1 cellular context compared by ENCODE assay signal in the genomic region with DNA sequence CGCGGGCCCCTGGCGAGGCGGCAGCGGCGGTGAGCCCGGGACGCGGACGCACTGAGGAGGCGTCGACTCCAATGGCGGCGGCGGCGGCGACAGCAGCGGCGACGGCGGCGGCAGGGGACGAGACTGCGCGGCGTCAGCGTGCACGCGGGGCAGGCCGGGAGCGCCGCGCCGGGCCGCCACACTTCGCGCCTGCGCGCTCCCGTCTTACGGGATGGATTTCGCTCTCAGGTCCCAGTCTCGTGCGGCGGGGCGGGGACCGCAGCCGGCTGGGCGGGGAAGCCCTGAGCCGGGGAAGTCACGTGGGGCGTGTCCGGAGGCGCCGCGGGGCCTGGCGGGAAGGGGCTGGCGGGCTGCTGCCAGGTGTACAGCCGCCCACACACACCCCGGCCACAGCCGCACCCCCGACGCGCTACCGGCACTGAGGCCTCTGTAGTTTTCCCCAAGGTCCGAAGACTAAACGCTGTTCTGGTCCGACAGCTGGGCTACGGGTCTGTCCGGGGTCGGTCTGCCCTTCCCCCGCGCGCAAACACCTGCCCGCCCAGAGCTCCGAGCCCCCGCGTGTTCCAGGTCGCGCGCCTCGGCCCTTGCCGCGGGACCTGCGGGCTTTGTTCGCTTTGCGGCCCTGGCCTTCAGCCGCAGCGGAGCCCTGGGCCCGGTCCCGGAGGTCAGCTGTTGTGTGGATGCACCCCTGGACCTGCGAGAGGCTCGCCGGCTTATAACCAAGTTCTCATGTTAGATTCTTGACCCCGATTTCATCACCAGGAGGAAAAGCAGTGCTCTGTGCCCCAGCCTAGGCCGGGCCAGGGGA.
A peak's percentile ranks its signal among the peaks of the same experiment; 100 is the strongest.
TF ChIP-seq lines count a peak whose summit lies in the region.

A gene (minus strand): TSS at position 91 of the 808 bp plus-strand sequence. CDS start 239 bp downstream, outside the sequence.

TF ChIP-seq in K562, 482 proteins besides CTCF, POLR2A, EP300 and RAD21 (continued from another document and continues in another):
- TF ChIP-seq, protein P1, sequence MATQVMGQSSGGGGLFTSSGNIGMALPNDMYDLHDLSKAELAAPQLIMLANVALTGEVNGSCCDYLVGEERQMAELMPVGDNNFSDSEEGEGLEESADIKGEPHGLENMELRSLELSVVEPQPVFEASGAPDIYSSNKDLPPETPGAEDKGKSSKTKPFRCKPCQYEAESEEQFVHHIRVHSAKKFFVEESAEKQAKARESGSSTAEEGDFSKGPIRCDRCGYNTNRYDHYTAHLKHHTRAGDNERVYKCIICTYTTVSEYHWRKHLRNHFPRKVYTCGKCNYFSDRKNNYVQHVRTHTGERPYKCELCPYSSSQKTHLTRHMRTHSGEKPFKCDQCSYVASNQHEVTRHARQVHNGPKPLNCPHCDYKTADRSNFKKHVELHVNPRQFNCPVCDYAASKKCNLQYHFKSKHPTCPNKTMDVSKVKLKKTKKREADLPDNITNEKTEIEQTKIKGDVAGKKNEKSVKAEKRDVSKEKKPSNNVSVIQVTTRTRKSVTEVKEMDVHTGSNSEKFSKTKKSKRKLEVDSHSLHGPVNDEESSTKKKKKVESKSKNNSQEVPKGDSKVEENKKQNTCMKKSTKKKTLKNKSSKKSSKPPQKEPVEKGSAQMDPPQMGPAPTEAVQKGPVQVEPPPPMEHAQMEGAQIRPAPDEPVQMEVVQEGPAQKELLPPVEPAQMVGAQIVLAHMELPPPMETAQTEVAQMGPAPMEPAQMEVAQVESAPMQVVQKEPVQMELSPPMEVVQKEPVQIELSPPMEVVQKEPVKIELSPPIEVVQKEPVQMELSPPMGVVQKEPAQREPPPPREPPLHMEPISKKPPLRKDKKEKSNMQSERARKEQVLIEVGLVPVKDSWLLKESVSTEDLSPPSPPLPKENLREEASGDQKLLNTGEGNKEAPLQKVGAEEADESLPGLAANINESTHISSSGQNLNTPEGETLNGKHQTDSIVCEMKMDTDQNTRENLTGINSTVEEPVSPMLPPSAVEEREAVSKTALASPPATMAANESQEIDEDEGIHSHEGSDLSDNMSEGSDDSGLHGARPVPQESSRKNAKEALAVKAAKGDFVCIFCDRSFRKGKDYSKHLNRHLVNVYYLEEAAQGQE (CRISPR knock-in tag; IDR thresholded peaks at IDR 0.05; ENCODE audit: low read depth) = peak; percentile 53; the same call in 1 of the 2 replicates
- TF ChIP-seq MCM7 (IDR thresholded peaks at IDR 0.05) (no peak), FOXJ3 (CRISPR knock-in tag; IDR thresholded peaks at IDR 0.05) (no peak), RHOXF2B (CRISPR knock-in tag; conservative IDR thresholded peaks at IDR 0.05) (no peak), TOE1 (IDR thresholded peaks at IDR 0.05; ENCODE audit: borderline replicate concordance) (peak; percentile 96), TOE1 (CRISPR knock-in tag; IDR thresholded peaks at IDR 0.05; ENCODE audit: borderline replicate concordance, low read depth) (no peak), IFI16 (CRISPR knock-in tag; IDR thresholded peaks at IDR 0.05) (no peak), TBP (optimal IDR thresholded peaks at IDR 0.05; ENCODE audit: low read depth, low read length) (peak; percentile 43), ZNF551 (CRISPR knock-in tag; IDR thresholded peaks at IDR 0.05) (no peak), MAFF (IDR thresholded peaks at IDR 0.05; ENCODE audit: low read length) (no peak), SNRNP70 (optimal IDR thresholded peaks at IDR 0.05; ENCODE audit: low read depth, low read length) (no peak), PHF20 (IDR thresholded peaks at IDR 0.05; ENCODE audit: partially characterized antibody) (peak; percentile 68), FUS (optimal IDR thresholded peaks at IDR 0.05; ENCODE audit: low read depth, low read length) (peak; percentile 12), MECOM (CRISPR knock-in tag; IDR thresholded peaks at IDR 0.05) (no peak), TSC22D4 (tag; IDR thresholded peaks at IDR 0.05) (no peak), ELF2 (CRISPR knock-in tag; IDR thresholded peaks at IDR 0.05) (no peak), NFE2 (IDR thresholded peaks at IDR 0.05; ENCODE audit: low read depth) (no peak), MCM2 (IDR thresholded peaks at IDR 0.05; ENCODE audit: low read depth) (no peak), RFX7 (CRISPR knock-in tag; IDR thresholded peaks at IDR 0.05) (no peak), ZNF584 (CRISPR knock-in tag; IDR thresholded peaks at IDR 0.05; ENCODE audit: low read depth) (no peak), ZFP30 (CRISPR knock-in tag; IDR thresholded peaks at IDR 0.05; ENCODE audit: borderline replicate concordance) (no peak), ZNF165 (CRISPR knock-in tag; IDR thresholded peaks at IDR 0.05; ENCODE audit: borderline replicate concordance) (no peak), NCOA2 (IDR thresholded peaks at IDR 0.05; ENCODE audit: partially characterized antibody in 2 of 2) (no peak), MEIS2 (IDR thresholded peaks at IDR 0.05; ENCODE audit: partially characterized antibody) (peak; percentile 68), BHLHE40 (IDR thresholded peaks at IDR 0.05; ENCODE audit: low read length) (peak; percentile 98), ZNF197 (CRISPR knock-in tag; IDR thresholded peaks at IDR 0.05; ENCODE audit: low read depth) (0 out of 2 replicates have a peak, but pooled peaks have one; percentile 51), L3MBTL2 (IDR thresholded peaks at IDR 0.05) (peak; percentile 96), ZNF431 (CRISPR knock-in tag; IDR thresholded peaks at IDR 0.05) (0 out of 2 replicates have a peak, but pooled peaks have one; percentile 27), HMGN3 (IDR thresholded peaks at IDR 0.05; ENCODE audit: borderline replicate concordance, extremely low read depth, insufficient read length, low read depth, low read length) (peak; percentile 80), RBM17 (IDR thresholded peaks at IDR 0.05; ENCODE audit: borderline replicate concordance, low read depth, low read length) (no peak), NFXL1 (CRISPR knock-in tag; IDR thresholded peaks at IDR 0.05) (0 out of 2 replicates have a peak, but pooled peaks have one; percentile 42), SMAD4 (CRISPR knock-in tag; conservative IDR thresholded peaks at IDR 0.05) (peak; percentile 83; the same call in 1 of the 2 replicates), KAT7 (CRISPR knock-in tag; IDR thresholded peaks at IDR 0.05; ENCODE audit: borderline replicate concordance) (no peak)
- TF ChIP-seq, protein P2, sequence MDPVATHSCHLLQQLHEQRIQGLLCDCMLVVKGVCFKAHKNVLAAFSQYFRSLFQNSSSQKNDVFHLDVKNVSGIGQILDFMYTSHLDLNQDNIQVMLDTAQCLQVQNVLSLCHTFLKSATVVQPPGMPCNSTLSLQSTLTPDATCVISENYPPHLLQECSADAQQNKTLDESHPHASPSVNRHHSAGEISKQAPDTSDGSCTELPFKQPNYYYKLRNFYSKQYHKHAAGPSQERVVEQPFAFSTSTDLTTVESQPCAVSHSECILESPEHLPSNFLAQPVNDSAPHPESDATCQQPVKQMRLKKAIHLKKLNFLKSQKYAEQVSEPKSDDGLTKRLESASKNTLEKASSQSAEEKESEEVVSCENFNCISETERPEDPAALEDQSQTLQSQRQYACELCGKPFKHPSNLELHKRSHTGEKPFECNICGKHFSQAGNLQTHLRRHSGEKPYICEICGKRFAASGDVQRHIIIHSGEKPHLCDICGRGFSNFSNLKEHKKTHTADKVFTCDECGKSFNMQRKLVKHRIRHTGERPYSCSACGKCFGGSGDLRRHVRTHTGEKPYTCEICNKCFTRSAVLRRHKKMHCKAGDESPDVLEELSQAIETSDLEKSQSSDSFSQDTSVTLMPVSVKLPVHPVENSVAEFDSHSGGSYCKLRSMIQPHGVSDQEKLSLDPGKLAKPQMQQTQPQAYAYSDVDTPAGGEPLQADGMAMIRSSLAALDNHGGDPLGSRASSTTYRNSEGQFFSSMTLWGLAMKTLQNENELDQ (CRISPR knock-in tag; IDR thresholded peaks at IDR 0.05; ENCODE audit: borderline replicate concordance) = 0 out of 2 replicates have a peak, but pooled peaks have one; percentile 35
- TF ChIP-seq, protein P3, sequence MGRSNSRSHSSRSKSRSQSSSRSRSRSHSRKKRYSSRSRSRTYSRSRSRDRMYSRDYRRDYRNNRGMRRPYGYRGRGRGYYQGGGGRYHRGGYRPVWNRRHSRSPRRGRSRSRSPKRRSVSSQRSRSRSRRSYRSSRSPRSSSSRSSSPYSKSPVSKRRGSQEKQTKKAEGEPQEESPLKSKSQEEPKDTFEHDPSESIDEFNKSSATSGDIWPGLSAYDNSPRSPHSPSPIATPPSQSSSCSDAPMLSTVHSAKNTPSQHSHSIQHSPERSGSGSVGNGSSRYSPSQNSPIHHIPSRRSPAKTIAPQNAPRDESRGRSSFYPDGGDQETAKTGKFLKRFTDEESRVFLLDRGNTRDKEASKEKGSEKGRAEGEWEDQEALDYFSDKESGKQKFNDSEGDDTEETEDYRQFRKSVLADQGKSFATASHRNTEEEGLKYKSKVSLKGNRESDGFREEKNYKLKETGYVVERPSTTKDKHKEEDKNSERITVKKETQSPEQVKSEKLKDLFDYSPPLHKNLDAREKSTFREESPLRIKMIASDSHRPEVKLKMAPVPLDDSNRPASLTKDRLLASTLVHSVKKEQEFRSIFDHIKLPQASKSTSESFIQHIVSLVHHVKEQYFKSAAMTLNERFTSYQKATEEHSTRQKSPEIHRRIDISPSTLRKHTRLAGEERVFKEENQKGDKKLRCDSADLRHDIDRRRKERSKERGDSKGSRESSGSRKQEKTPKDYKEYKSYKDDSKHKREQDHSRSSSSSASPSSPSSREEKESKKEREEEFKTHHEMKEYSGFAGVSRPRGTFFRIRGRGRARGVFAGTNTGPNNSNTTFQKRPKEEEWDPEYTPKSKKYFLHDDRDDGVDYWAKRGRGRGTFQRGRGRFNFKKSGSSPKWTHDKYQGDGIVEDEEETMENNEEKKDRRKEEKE (IDR thresholded peaks at IDR 0.05; ENCODE audit: borderline replicate concordance in 1 of 2, control insufficient read depth in 1 of 2, low read depth in 2 of 2, low read length in 1 of 2) = no peak
- TF ChIP-seq, protein P4, sequence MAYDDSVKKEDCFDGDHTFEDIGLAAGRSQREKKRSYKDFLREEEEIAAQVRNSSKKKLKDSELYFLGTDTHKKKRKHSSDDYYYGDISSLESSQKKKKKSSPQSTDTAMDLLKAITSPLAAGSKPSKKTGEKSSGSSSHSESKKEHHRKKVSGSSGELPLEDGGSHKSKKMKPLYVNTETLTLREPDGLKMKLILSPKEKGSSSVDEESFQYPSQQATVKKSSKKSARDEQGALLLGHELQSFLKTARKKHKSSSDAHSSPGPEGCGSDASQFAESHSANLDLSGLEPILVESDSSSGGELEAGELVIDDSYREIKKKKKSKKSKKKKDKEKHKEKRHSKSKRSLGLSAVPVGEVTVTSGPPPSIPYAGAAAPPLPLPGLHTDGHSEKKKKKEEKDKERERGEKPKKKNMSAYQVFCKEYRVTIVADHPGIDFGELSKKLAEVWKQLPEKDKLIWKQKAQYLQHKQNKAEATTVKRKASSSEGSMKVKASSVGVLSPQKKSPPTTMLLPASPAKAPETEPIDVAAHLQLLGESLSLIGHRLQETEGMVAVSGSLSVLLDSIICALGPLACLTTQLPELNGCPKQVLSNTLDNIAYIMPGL (CRISPR knock-in tag; IDR thresholded peaks at IDR 0.05) = no peak
- TF ChIP-seq, protein P5, sequence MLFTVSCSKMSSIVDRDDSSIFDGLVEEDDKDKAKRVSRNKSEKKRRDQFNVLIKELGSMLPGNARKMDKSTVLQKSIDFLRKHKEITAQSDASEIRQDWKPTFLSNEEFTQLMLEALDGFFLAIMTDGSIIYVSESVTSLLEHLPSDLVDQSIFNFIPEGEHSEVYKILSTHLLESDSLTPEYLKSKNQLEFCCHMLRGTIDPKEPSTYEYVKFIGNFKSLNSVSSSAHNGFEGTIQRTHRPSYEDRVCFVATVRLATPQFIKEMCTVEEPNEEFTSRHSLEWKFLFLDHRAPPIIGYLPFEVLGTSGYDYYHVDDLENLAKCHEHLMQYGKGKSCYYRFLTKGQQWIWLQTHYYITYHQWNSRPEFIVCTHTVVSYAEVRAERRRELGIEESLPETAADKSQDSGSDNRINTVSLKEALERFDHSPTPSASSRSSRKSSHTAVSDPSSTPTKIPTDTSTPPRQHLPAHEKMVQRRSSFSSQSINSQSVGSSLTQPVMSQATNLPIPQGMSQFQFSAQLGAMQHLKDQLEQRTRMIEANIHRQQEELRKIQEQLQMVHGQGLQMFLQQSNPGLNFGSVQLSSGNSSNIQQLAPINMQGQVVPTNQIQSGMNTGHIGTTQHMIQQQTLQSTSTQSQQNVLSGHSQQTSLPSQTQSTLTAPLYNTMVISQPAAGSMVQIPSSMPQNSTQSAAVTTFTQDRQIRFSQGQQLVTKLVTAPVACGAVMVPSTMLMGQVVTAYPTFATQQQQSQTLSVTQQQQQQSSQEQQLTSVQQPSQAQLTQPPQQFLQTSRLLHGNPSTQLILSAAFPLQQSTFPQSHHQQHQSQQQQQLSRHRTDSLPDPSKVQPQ (CRISPR knock-in tag; IDR thresholded peaks at IDR 0.05; ENCODE audit: borderline replicate concordance) = 0 out of 2 replicates have a peak, but pooled peaks have one; percentile 48
- TF ChIP-seq, protein P6, sequence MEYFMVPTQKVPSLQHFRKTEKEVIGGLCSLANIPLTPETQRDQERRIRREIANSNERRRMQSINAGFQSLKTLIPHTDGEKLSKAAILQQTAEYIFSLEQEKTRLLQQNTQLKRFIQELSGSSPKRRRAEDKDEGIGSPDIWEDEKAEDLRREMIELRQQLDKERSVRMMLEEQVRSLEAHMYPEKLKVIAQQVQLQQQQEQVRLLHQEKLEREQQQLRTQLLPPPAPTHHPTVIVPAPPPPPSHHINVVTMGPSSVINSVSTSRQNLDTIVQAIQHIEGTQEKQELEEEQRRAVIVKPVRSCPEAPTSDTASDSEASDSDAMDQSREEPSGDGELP (CRISPR knock-in tag; IDR thresholded peaks at IDR 0.05; ENCODE audit: borderline replicate concordance) = peak; percentile 91
- TF ChIP-seq, protein P7, sequence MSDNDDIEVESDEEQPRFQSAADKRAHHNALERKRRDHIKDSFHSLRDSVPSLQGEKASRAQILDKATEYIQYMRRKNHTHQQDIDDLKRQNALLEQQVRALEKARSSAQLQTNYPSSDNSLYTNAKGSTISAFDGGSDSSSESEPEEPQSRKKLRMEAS (CRISPR knock-in tag; IDR thresholded peaks at IDR 0.05) = peak; percentile 89
- TF ChIP-seq, protein P8, sequence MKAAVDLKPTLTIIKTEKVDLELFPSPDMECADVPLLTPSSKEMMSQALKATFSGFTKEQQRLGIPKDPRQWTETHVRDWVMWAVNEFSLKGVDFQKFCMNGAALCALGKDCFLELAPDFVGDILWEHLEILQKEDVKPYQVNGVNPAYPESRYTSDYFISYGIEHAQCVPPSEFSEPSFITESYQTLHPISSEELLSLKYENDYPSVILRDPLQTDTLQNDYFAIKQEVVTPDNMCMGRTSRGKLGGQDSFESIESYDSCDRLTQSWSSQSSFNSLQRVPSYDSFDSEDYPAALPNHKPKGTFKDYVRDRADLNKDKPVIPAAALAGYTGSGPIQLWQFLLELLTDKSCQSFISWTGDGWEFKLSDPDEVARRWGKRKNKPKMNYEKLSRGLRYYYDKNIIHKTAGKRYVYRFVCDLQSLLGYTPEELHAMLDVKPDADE (conservative IDR thresholded peaks at IDR 0.05; ENCODE audit: control insufficient read depth, low read depth, low read length) = no peak
